In genomic region chr17:75078097-75079022, GRCh38 we compare ENCODE assay signal across 8 cellular contexts. TPM values are rescaled to one million over a fixed set of nuclear protein-coding genes. Genes with fewer than 3 reads are reported as not detected.
DNase-seq lines count a peak whose midpoint lies in the region; ATAC-seq, FAIRE-seq and TF ChIP-seq lines count a peak whose summit lies in the region.

No MANE protein-coding gene starts in this region.

- DNase-seq in ELR (ENCODE audit: low read depth) (peak; percentile 90), HCT116 (ENCODE audit: low read depth, low spot score) (peak; percentile 69), kidney (peak; percentile 95), tibial artery (no peak), anterior cingulate cortex (lab: John Stamatoyannopoulos, UW) (no peak), SW 1271 (lab: John Stamatoyannopoulos, UW) (no peak)

- H3K9ac ChIP-seq in HCT116 (ENCODE audit: low read length) (peak overlapping the region; percentile 76), kidney (ENCODE audit: low read length in 2 of 2) (peak overlapping the region in 1 of 2 donors; percentile 81)

- no peaks in the 10 kb centered on the region for H3K27me3 Mint-ChIP-seq in activated T-helper 17 cell treated with anti-CD3 and anti-CD28 coated beads, Interleukin-2, amount 50 U/mL, for 72 hours

- H3K79me2 ChIP-seq in HCT116 (ENCODE audit: insufficient read depth, low read length): no peaks in the 10 kb centered on the region

- H3K36me3 Mint-ChIP-seq in activated T-helper 17 cell treated with anti-CD3 and anti-CD28 coated beads, Interleukin-2, amount 50 U/mL, for 72 hours (ENCODE audit: low read depth): no peaks in the 10 kb centered on the region

- TSS peak; percentile 68 for BruUV-seq in HCT116 (replicated peaks; lab: Mats Ljungman, UMichigan)

- H3K4me1 ChIP-seq in HCT116 (ENCODE audit: control insufficient read depth in 1 of 2, insufficient read depth in 2 of 2, low read length in 2 of 2) (peaks cover 80 to 85% of the 10 kb centered on the region in 2 experiments), kidney (ENCODE audit: control insufficient read depth in 1 of 2, insufficient read depth in 1 of 2, low read depth in 1 of 2, low read length in 2 of 2) (peaks cover 20 to 41% of the 10 kb centered on the region in 2 donors), tibial artery (peaks cover 0 to 30% (median 24%) of the 10 kb centered on the region in 4 donors)

- H3K27ac ChIP-seq in HCT116 (ENCODE audit: low read depth, low read length) (peak overlapping the region; percentile 100), kidney (ENCODE audit: low read depth in 2 of 2, low read length in 2 of 2) (peak overlapping the region; percentile 85 to 95), tibial artery (peak overlapping the region; percentile 77 to 80)

- H3K9me3 Mint-ChIP-seq in activated T-helper 17 cell treated with anti-CD3 and anti-CD28 coated beads, Interleukin-2, amount 50 U/mL, for 72 hours: no peaks in the 10 kb centered on the region

- no peak for TF ChIP-seq CTCF in HCT116 (IDR thresholded peaks at IDR 0.05 in 2 of 3, conservative IDR thresholded peaks at IDR 0.05 in 1 of 3; ENCODE audit: borderline replicate concordance in 1 of 3, insufficient read depth in 1 of 3, low read depth in 2 of 3, low read length in 2 of 3)
- no peak for TF ChIP-seq CTCF in kidney (IDR thresholded peaks at IDR 0.05; ENCODE audit: borderline replicate concordance, extremely low read depth, insufficient read depth)
- TF ChIP-seq CTCF in tibial artery (IDR thresholded peaks at IDR 0.05): no peak

- H3K9me3 ChIP-seq in HCT116 (ENCODE audit: control insufficient read depth in 1 of 2, insufficient read depth in 1 of 2, low read depth in 1 of 2, low read length in 2 of 2): no peaks in the 10 kb centered on the region
- no peaks in the 10 kb centered on the region for H3K9me3 ChIP-seq in kidney (ENCODE audit: control insufficient read depth in 1 of 2, low read length in 2 of 2)
- H3K9me3 ChIP-seq in tibial artery: no peaks in the 10 kb centered on the region

- H3K9me2 ChIP-seq in HCT116 (ENCODE audit: insufficient read depth): no peaks in the 10 kb centered on the region

- TF ChIP-seq RAD21 in HCT116 (IDR thresholded peaks at IDR 0.05; ENCODE audit: low read depth): no peak

- H2AFZ ChIP-seq in HCT116 (ENCODE audit: low read depth, low read length, poor library complexity, severe bottlenecking): peak overlapping the region; percentile 4

- no peak for FAIRE-seq in kidney (lab: Jason Lieb, UNC)

- peak overlapping the region; percentile 31 to 46 for H3K4me3 ChIP-seq in HCT116 (replicated peaks in 1 of 2; ENCODE audit: low read depth in 1 of 2, low read length in 2 of 2)
- H3K4me3 ChIP-seq in kidney (ENCODE audit: low read length in 2 of 2): peak overlapping the region in 1 of 2 donors; percentile 43
- H3K4me3 ChIP-seq in tibial artery: peak overlapping the region; percentile 48 to 57

- POLR2A ChIA-PET in HCT116 (lab: Charles Lee): interaction anchor here (0.6 to 2.6 kb wide), 15 partner anchors 9 to 76 kb away, joined by 3 to 21 read pairs (median 5); partner anchors contain the start of genes MRPL58 and SLC16A5

- CTCF ChIA-PET in HCT116 (lab: Charles Lee): interaction anchor here (1.2 to 2.6 kb wide), 9 partner anchors 9 to 124 kb away, joined by 3 to 12 read pairs (median 9); partner anchors contain the start of gene SLC16A5

- ATAC-seq in HCT116 (peak; percentile 68), GM21360 (IDR thresholded peaks at IDR 0.05; ENCODE audit: unreplicated experiment) (no peak)
- ATAC-seq in activated T-helper 17 cell treated with anti-CD3 and anti-CD28 coated beads, Interleukin-2, amount 50 U/mL, for 72 hours (replicated peaks): peak; percentile 52

- peak overlapping the region; percentile 78 for H3K4me3 Mint-ChIP-seq in activated T-helper 17 cell treated with anti-CD3 and anti-CD28 coated beads, Interleukin-2, amount 50 U/mL, for 72 hours

- peak overlapping the region; percentile 79 for H3K4me2 ChIP-seq in HCT116 (ENCODE audit: low read length)

- no peaks in the 10 kb centered on the region for H4K20me1 ChIP-seq in HCT116 (ENCODE audit: insufficient read depth)

- H3K4me1 Mint-ChIP-seq in activated T-helper 17 cell treated with anti-CD3 and anti-CD28 coated beads, Interleukin-2, amount 50 U/mL, for 72 hours: no peaks in the 10 kb centered on the region

- no peaks in the 10 kb centered on the region for H3K27me3 ChIP-seq in HCT116 (ENCODE audit: insufficient read depth, low read length)
- peaks cover 0 to 2% of the 10 kb centered on the region in 2 donors for H3K27me3 ChIP-seq in tibial artery

- no peak for TF ChIP-seq POLR2A in HCT116 (IDR thresholded peaks at IDR 0.05; ENCODE audit: borderline replicate concordance, extremely low read depth, insufficient read depth, insufficient read length)

- RAD21 ChIA-PET in HCT116 (lab: Charles Lee; ENCODE audit: low non-redundant PET in 1 of 2, low total read pairs in 2 of 2, uncharacterized antibody in 2 of 2, unreplicated experiment in 2 of 2): interaction anchor here (0.9 to 1.7 kb wide), 5 partner anchors 8 to 43 kb away, joined by 3 to 5 read pairs (median 4); partner anchors contain the start of gene SLC16A5 (in 1 of the 2)

- intact Hi-C loops in HCT116 (cut with micrococcal nuclease) (loop anchor here (1.0 kb wide), 1 partner anchor 18 kb away; no protein-coding TSS in a partner anchor), kidney (cut with DNase I) (no loop called here), tibial artery (cut with DNase I; ENCODE audit: low total_unique reads) (no loop called here)

- H3K36me3 ChIP-seq in HCT116 (ENCODE audit: control insufficient read depth in 1 of 2, insufficient read depth in 2 of 2, low read length in 2 of 2) (no peaks in the 10 kb centered on the region), kidney (ENCODE audit: control insufficient read depth in 1 of 2, insufficient read depth in 2 of 2, low read length in 2 of 2) (no peaks in the 10 kb centered on the region), tibial artery (no peaks in the 10 kb centered on the region)

- H3K27ac Mint-ChIP-seq in activated T-helper 17 cell treated with anti-CD3 and anti-CD28 coated beads, Interleukin-2, amount 50 U/mL, for 72 hours: peak overlapping the region; percentile 73

TF ChIP-seq in HCT116, 20 proteins besides CTCF, POLR2A, EP300 and RAD21:
- TF ChIP-seq ZBTB33 (IDR thresholded peaks at IDR 0.05; ENCODE audit: extremely low read depth, insufficient replicate concordance, low read length) (no peak), CBX3 (IDR thresholded peaks at IDR 0.05; ENCODE audit: low read depth) (peak; percentile 53; the same call in 1 of the 2 replicates), MAX (IDR thresholded peaks at IDR 0.05) (peak; percentile 93), EGR1 (IDR thresholded peaks at IDR 0.05; ENCODE audit: low read depth) (peak; percentile 92), POLR2AphosphoS5 (IDR thresholded peaks at IDR 0.05; ENCODE audit: low read depth, low read length) (no peak; the same call in 1 of the 2 replicates), EZH2phosphoT487 (IDR thresholded peaks at IDR 0.05; ENCODE audit: borderline replicate concordance) (no peak)

RNA-seq across cellular contexts. Expression of gene SLC16A5, which starts 9.4 kb away (rescaled TPM):
- total RNA-seq in HCT116 (2021; ENCODE audit: unreplicated experiment) (79.3 TPM), kidney (184 TPM)
- polyA plus RNA-seq in HCT116 (2012): 60.1 and 73.5 TPM in 2 replicates
- total RNA-seq in activated T-helper 17 cell treated with anti-CD3 and anti-CD28 coated beads, Interleukin-2, amount 50 U/mL, for 72 hours: 10 to 100 TPM in 1 of 2 donors, 1 to 10 TPM in 1; 5.4 to 14.6 TPM
- polyA plus RNA-seq in kidney (ENCODE audit: insufficient read depth, low read depth, low replicate concordance): 28.4 TPM

RNA-seq across cellular contexts. Expression of gene KCTD2, which starts 31.3 kb away (rescaled TPM):
- total RNA-seq in HCT116 (2021; ENCODE audit: unreplicated experiment) (23.3 TPM), kidney (30.2 TPM)
- 17.9 and 19.0 TPM in 2 replicates for polyA plus RNA-seq in HCT116 (2012)
- total RNA-seq in activated T-helper 17 cell treated with anti-CD3 and anti-CD28 coated beads, Interleukin-2, amount 50 U/mL, for 72 hours: 10 to 100 TPM; 21.3 to 22.1 TPM
- polyA plus RNA-seq in kidney (ENCODE audit: insufficient read depth, low read depth, low replicate concordance): 26.0 TPM

RNA-seq across cellular contexts. Expression of gene ARMC7, which starts 31.4 kb away (rescaled TPM):
- 43.2 TPM for total RNA-seq in HCT116 (2021; ENCODE audit: unreplicated experiment)
- 25.9 and 27.2 TPM in 2 replicates for polyA plus RNA-seq in HCT116 (2012)
- total RNA-seq in activated T-helper 17 cell treated with anti-CD3 and anti-CD28 coated beads, Interleukin-2, amount 50 U/mL, for 72 hours: 10 to 100 TPM; 10.3 to 14.5 TPM
- 31.8 TPM for total RNA-seq in kidney
- polyA plus RNA-seq in kidney (ENCODE audit: insufficient read depth, low read depth, low replicate concordance): 35.1 TPM

RNA-seq across cellular contexts. Expression of gene ATP5PD, which starts 31.6 kb away (rescaled TPM):
- total RNA-seq in HCT116 (2021; ENCODE audit: unreplicated experiment): 407 TPM
- polyA plus RNA-seq in HCT116 (2012): 326 and 476 TPM in 2 replicates
- total RNA-seq in activated T-helper 17 cell treated with anti-CD3 and anti-CD28 coated beads, Interleukin-2, amount 50 U/mL, for 72 hours: 100 to 1,000 TPM; 164 to 216 TPM
- 261 TPM for total RNA-seq in kidney
- 916 TPM for polyA plus RNA-seq in kidney (ENCODE audit: insufficient read depth, low read depth, low replicate concordance)

RNA-seq across cellular contexts. Expression of gene NT5C, which starts 53.2 kb away (rescaled TPM):
- total RNA-seq in HCT116 (2021; ENCODE audit: unreplicated experiment) (115 TPM), kidney (59.4 TPM)
- 108 and 113 TPM in 2 replicates for polyA plus RNA-seq in HCT116 (2012)
- 10 to 100 TPM; 56.0 to 64.9 TPM for total RNA-seq in activated T-helper 17 cell treated with anti-CD3 and anti-CD28 coated beads, Interleukin-2, amount 50 U/mL, for 72 hours
- polyA plus RNA-seq in kidney (ENCODE audit: insufficient read depth, low read depth, low replicate concordance): 74.9 TPM

Comparison
In these comparisons a context has a peak if more than half of its experiments do, and no peak if none do; other contexts are left out.
1. DNase-seq: peak in ELR (single experiment), HCT116 (single experiment) and kidney (single experiment); none in tibial artery (0 of 2), anterior cingulate cortex (0 of 58) and SW 1271 (0 of 2).
2. Peak in every context shown above with its lines, with median percentiles within 50 percentile points of each other: H3K27ac ChIP-seq.